In the genomic region with DNA sequence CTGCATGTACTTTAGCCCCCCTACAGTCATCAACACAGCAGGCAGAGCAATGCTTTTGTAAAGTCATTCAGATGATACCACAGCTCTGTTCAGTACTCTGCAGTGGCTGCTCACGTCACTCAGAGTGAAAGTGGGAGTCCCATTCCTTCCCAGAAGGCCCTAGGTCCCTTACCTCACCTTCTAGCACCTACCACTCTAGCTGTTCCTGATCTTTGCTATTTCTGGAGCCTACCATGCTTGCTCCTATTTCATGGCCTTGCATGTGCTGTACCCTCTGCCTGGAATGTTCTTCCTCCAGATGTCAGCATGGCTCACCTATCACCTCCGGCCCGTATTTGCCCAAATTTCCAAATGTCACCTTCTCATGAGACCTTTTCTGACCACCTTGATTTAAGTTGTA, we compare ENCODE assay signal across 30 cellular contexts.
"Had no signal": no experiment of that assay in that cellular context is flagged by ENCODE, and none has a peak within 500 bp of the region (broad histone marks: within the 10 kb centered on the region; RNA-seq: fewer than 3 reads in every experiment).

No MANE protein-coding gene starts in this region.

- H3K9ac ChIP-seq: KMS-11, SK-N-SH had no signal

- ATAC-seq: activated CD8-positive, alpha-beta T cell treated with anti-CD3 and anti-CD28 coated beads for 36 hours; activated T-cell treated with anti-CD3 and anti-CD28 coated beads, Interleukin-2, amount 50 U/mL, for 72 hours; activated T-helper 17 cell treated with anti-CD3 and anti-CD28 coated beads, Interleukin-2, amount 50 U/mL, for 72 hours; PC-3 had no signal

- H3K9me3 ChIP-seq: SJSA1, SK-N-SH had no signal

- H3K4me2 ChIP-seq: KMS-11, SK-N-SH had no signal

- H3K27ac ChIP-seq: brain microvascular endothelial cell, KMS-11, RWPE1, SJSA1 had no signal

- H3K36me3 ChIP-seq: brain microvascular endothelial cell, cardiac muscle cell, SJSA1 had no signal

- H3K27me3 ChIP-seq: brain microvascular endothelial cell, cardiac muscle cell had no signal

- H3K4me1 ChIP-seq: SJSA1 had no signal

- H3K4me3 ChIP-seq: cardiac muscle cell, SJSA1 had no signal

- DNase-seq: activated CD4-positive, alpha-beta T cell treated with anti-CD3 and anti-CD28 coated beads, Interleukin-2, amount 10 ng/mL, durations not matched to agents 24 days and 14 days; activated CD4-positive, alpha-beta T cell treated with anti-CD3 and anti-CD28 coated beads, Interleukin-2, amount 50 U/mL, for 4 hours; activated CD8-positive, alpha-beta T cell treated with anti-CD3 and anti-CD28 coated beads for 36 hours; activated effector memory CD4-positive, alpha-beta T cell treated with anti-CD3 and anti-CD28 coated beads, Interleukin-2, amount 50 U/mL, for 16 hours; activated naive CD4-positive, alpha-beta T cell; activated naive CD4-positive, alpha-beta T cell treated with anti-CD3 and anti-CD28 coated beads, Interleukin-2, amount 50 U/mL, for 16 hours; activated naive CD8-positive, alpha-beta T cell treated with anti-CD3 and anti-CD28 coated beads for 36 hours; activated T-cell treated with anti-CD3 and anti-CD28 coated beads, Interleukin-2, amount 50 U/mL, for 1 hour; activated T-cell treated with anti-CD3 and anti-CD28 coated beads, Interleukin-2, amount 50 U/mL, for 72 hours; amniotic stem cell; aorta; brain microvascular endothelial cell; MM.1S; MV-4-11; NCI-H1092; NCI-H1436 treated with DMSO at 0.1 percent for 48 hours; NCI-H1694 treated with DMSO at 0.1 percent for 48 hours; NCI-H2029; NCI-H510A; NCI-H526; NCI-H748 treated with DMSO at 0.1 percent for 48 hours; NK-92 treated with Interleukin-12 subunit alpha and Interleukin-12 subunit beta, amount 100 ng/mL, for 24 hours; PC-3; SHP77; SK-N-SH had no signal
